ENCODE assay signal across 1 cellular context in the genomic region with DNA sequence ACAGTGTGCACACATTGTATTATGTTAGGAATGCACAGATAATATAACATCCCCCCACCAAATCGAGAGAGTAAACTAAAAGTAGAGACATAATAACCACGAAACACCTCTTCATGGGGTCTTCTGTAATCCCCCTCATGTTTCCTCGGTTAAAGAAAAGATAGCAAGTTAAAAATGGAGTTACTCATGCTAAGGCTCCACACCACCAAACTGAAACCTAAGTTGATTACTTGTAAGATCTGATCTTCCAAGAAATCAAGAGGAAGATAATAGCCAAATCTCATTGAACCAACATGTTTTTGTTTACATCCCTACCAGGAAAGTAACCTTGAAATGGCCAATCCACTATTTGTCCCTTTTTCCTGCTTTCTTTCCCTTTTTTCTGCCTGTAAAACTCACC.
TF ChIP-seq lines count a peak whose summit lies in the region.

No MANE protein-coding gene starts in this region.

TF ChIP-seq in GM23338, 12 proteins besides CTCF, POLR2A, EP300 and RAD21 (continued from another document):
- TF ChIP-seq, protein P1, sequence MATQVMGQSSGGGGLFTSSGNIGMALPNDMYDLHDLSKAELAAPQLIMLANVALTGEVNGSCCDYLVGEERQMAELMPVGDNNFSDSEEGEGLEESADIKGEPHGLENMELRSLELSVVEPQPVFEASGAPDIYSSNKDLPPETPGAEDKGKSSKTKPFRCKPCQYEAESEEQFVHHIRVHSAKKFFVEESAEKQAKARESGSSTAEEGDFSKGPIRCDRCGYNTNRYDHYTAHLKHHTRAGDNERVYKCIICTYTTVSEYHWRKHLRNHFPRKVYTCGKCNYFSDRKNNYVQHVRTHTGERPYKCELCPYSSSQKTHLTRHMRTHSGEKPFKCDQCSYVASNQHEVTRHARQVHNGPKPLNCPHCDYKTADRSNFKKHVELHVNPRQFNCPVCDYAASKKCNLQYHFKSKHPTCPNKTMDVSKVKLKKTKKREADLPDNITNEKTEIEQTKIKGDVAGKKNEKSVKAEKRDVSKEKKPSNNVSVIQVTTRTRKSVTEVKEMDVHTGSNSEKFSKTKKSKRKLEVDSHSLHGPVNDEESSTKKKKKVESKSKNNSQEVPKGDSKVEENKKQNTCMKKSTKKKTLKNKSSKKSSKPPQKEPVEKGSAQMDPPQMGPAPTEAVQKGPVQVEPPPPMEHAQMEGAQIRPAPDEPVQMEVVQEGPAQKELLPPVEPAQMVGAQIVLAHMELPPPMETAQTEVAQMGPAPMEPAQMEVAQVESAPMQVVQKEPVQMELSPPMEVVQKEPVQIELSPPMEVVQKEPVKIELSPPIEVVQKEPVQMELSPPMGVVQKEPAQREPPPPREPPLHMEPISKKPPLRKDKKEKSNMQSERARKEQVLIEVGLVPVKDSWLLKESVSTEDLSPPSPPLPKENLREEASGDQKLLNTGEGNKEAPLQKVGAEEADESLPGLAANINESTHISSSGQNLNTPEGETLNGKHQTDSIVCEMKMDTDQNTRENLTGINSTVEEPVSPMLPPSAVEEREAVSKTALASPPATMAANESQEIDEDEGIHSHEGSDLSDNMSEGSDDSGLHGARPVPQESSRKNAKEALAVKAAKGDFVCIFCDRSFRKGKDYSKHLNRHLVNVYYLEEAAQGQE (IDR thresholded peaks at IDR 0.05; ENCODE audit: unreplicated experiment) = no peak
- TF ChIP-seq NANOG (IDR thresholded peaks at IDR 0.05; ENCODE audit: borderline replicate concordance) (no peak), ZNF331 (CRISPR knock-in tag; IDR thresholded peaks at IDR 0.05; ENCODE audit: low read depth) (no peak)
